21 cellular contexts compared by ENCODE assay signal in genomic region chr4:70932984-70933383, GRCh38.
"Had no signal": no experiment of that assay in that cellular context is flagged by ENCODE, and none has a peak within 500 bp of the region (broad histone marks: within the 10 kb centered on the region; RNA-seq: fewer than 3 reads in every experiment).

No MANE protein-coding gene starts in this region.

- H3K4me3 Mint-ChIP-seq: naive thymus-derived CD4-positive, alpha-beta T cell; nephron; stimulated activated naive CD8-positive, alpha-beta T cell treated with anti-CD3 and anti-CD28 coated beads, Interleukin-15, amount 100 ng/mL, for 72 hours had no signal

- H3K27ac Mint-ChIP-seq: nephron; stimulated activated naive CD8-positive, alpha-beta T cell treated with anti-CD3 and anti-CD28 coated beads, Interleukin-15, amount 100 ng/mL, for 72 hours had no signal

- H3K27me3 Mint-ChIP-seq: naive thymus-derived CD4-positive, alpha-beta T cell; stimulated activated naive CD8-positive, alpha-beta T cell treated with anti-CD3 and anti-CD28 coated beads, Interleukin-15, amount 100 ng/mL, for 72 hours had no signal

- H3K9me3 Mint-ChIP-seq: nephron had no signal

- DNase-seq: dermis blood vessel endothelial cell; effector memory CD4-positive, alpha-beta T cell; erythroblast; esophagus squamous epithelium; head of caudate nucleus; kidney; left lung; mesenchymal stem cell; midbrain; naive thymus-derived CD4-positive, alpha-beta T cell; occipital lobe; pancreas; right lobe of liver; small intestine; stimulated activated CD4-positive, alpha-beta T cell treated with anti-CD3 and anti-CD28 coated beads, Interleukin-15, amount 100 ng/mL, for 24 hours; stimulated activated CD4-positive, alpha-beta T cell treated with anti-CD3 and anti-CD28 coated beads, Interleukin-4, amount 100 ng/mL, for 1 hour; stimulated activated CD8-positive, alpha-beta memory T cell treated with anti-CD3 and anti-CD28 coated beads, Interleukin-4, amount 100 ng/mL, for 48 hours; stimulated activated naive CD4-positive, alpha-beta T cell; stimulated activated naive CD8-positive, alpha-beta T cell treated with anti-CD3 and anti-CD28 coated beads, Interleukin-15, amount 100 ng/mL, for 72 hours; transverse colon had no signal
